23 cellular contexts compared by ENCODE assay signal in genomic region chr22:43566561-43567332, GRCh38.
DNase-seq lines count a peak whose midpoint lies in the region; ATAC-seq and TF ChIP-seq lines count a peak whose summit lies in the region.
"Had no signal": no experiment of that assay in that cellular context is flagged by ENCODE, and none has a peak within 500 bp of the region (broad histone marks: within the 10 kb centered on the region; RNA-seq: fewer than 3 reads in every experiment).

No MANE protein-coding gene starts in this region.

- no peak overlapping the region for H3K4me3 Mint-ChIP-seq in stimulated activated naive CD8-positive, alpha-beta T cell treated with anti-CD3 and anti-CD28 coated beads, Interleukin-15, amount 100 ng/mL, for 72 hours
- no peak overlapping the region for H3K4me3 Mint-ChIP-seq in naive thymus-derived CD8-positive, alpha-beta T cell
- H3K4me3 Mint-ChIP-seq: CD8-positive, alpha-beta T cell had no signal

- TF ChIP-seq CTCF in foreskin keratinocyte (conservative IDR thresholded peaks at IDR 0.05): no peak

- no peak for ATAC-seq in stimulated activated naive CD8-positive, alpha-beta T cell treated with anti-CD3 and anti-CD28 coated beads, Interleukin-15, amount 100 ng/mL, for 72 hours
- ATAC-seq in stimulated activated naive CD8-positive, alpha-beta T cell treated with anti-CD3 and anti-CD28 coated beads, Interleukin-15, Interleukin-2, amounts not matched to agents 100 U/mL and 50 U/mL, for 24 hours: no peak
- ATAC-seq in GM18511 (IDR thresholded peaks at IDR 0.05; ENCODE audit: unreplicated experiment): no peak
- no peak for ATAC-seq in foreskin keratinocyte
- no peak for ATAC-seq in naive thymus-derived CD8-positive, alpha-beta T cell
- ATAC-seq: CD8-positive, alpha-beta T cell had no signal

- no peaks in the 10 kb centered on the region for H3K27me3 ChIP-seq in foreskin keratinocyte

- H3K27ac ChIP-seq in foreskin keratinocyte: no peak overlapping the region
- H3K27ac ChIP-seq: 22Rv1, RWPE1, SK-N-MC had no signal

- no peaks in the 10 kb centered on the region for H3K4me1 ChIP-seq in foreskin keratinocyte

- H3K9me3 Mint-ChIP-seq in stimulated activated naive CD8-positive, alpha-beta T cell treated with anti-CD3 and anti-CD28 coated beads, Interleukin-15, amount 100 ng/mL, for 72 hours: no peaks in the 10 kb centered on the region
- H3K9me3 Mint-ChIP-seq in naive thymus-derived CD8-positive, alpha-beta T cell: peaks cover 0 to under 1% (median 0%) of the 10 kb centered on the region in 9 donors
- H3K9me3 Mint-ChIP-seq: CD8-positive, alpha-beta T cell; IgD-negative memory B cell had no signal

- H3K27me3 Mint-ChIP-seq in stimulated activated naive CD8-positive, alpha-beta T cell treated with anti-CD3 and anti-CD28 coated beads, Interleukin-15, amount 100 ng/mL, for 72 hours: peaks cover 20% of the 10 kb centered on the region
- peaks cover 4 to 21% (median 5%) of the 10 kb centered on the region in 5 donors for H3K27me3 Mint-ChIP-seq in naive thymus-derived CD8-positive, alpha-beta T cell

- H3K4me1 Mint-ChIP-seq in stimulated activated naive CD8-positive, alpha-beta T cell treated with anti-CD3 and anti-CD28 coated beads, Interleukin-15, amount 100 ng/mL, for 72 hours: no peaks in the 10 kb centered on the region
- H3K4me1 Mint-ChIP-seq in naive thymus-derived CD8-positive, alpha-beta T cell: no peaks in the 10 kb centered on the region

- H3K36me3 Mint-ChIP-seq in naive thymus-derived CD8-positive, alpha-beta T cell: no peaks in the 10 kb centered on the region
- H3K36me3 Mint-ChIP-seq: CD8-positive, alpha-beta T cell; IgD-negative memory B cell had no signal

- POLR2A ChIA-PET in naive thymus-derived CD8-positive, alpha-beta T cell (lab: Charles Lee): no interaction called here

- peak overlapping the region; percentile 4 to 37 for H3K27ac Mint-ChIP-seq in stimulated activated naive CD8-positive, alpha-beta T cell treated with anti-CD3 and anti-CD28 coated beads, Interleukin-15, amount 100 ng/mL, for 72 hours
- peak overlapping the region in 1 of 10 donors; percentile 22 for H3K27ac Mint-ChIP-seq in naive thymus-derived CD8-positive, alpha-beta T cell
- H3K27ac Mint-ChIP-seq: CD8-positive, alpha-beta T cell; IgD-negative memory B cell had no signal

- DNase-seq in DMS 273 (lab: John Stamatoyannopoulos, UW; ENCODE audit: unreplicated experiment) (peak; percentile 5), DMS 273 treated with DMSO at 0.1 percent for 48 hours (lab: John Stamatoyannopoulos, UW) (no peak), iPS-NIHi7 (ENCODE audit: extremely low spot score) (peak; percentile 13), foreskin keratinocyte (no peak)
- DNase-seq in stimulated activated naive CD8-positive, alpha-beta T cell treated with anti-CD3 and anti-CD28 coated beads, Interleukin-15, amount 100 ng/mL, for 72 hours: no peak
- no peak for DNase-seq in stimulated activated naive CD8-positive, alpha-beta T cell treated with anti-CD3 and anti-CD28 coated beads, Interleukin-15, Interleukin-2, amounts not matched to agents 100 U/mL and 50 U/mL, for 24 hours
- no peak for DNase-seq in naive thymus-derived CD8-positive, alpha-beta T cell
- DNase-seq: C1 segment of cervical spinal cord; CD8-positive, alpha-beta T cell; EL; HCEC 1CT; NCI-H1105; NCI-H2081 treated with DMSO at 0.1 percent for 48 hours; NCI-H2227 treated with DMSO at 0.1 percent for 48 hours; NCI-H510A; NK-92 treated with Interleukin-12 subunit alpha and Interleukin-12 subunit beta, amount 100 ng/mL, for 24 hours; SHP77 treated with DMSO at 0.1 percent for 48 hours; SW 1271 had no signal

Comparison
In these comparisons a context has a peak if more than half of its experiments do, and no peak if none do; other contexts are left out.
1. DNase-seq: peak in DMS 273 (single experiment) and iPS-NIHi7 (single experiment); none in DMS 273 treated with DMSO at 0.1 percent for 48 hours (single experiment), stimulated activated naive CD8-positive, alpha-beta T cell treated with anti-CD3 and anti-CD28 coated beads, Interleukin-15, amount 100 ng/mL, for 72 hours (0 of 2), stimulated activated naive CD8-positive, alpha-beta T cell treated with anti-CD3 and anti-CD28 coated beads, Interleukin-15, Interleukin-2, amounts not matched to agents 100 U/mL and 50 U/mL, for 24 hours (single experiment), foreskin keratinocyte (0 of 2) and naive thymus-derived CD8-positive, alpha-beta T cell (0 of 10).